Comparison of ENCODE assay signal across 8 cellular contexts in genomic region chr1:40040511-40041465, GRCh38. TPM values are rescaled to one million over a fixed set of nuclear protein-coding genes. Genes with fewer than 3 reads are reported as not detected.
DNase-seq lines count a peak whose midpoint lies in the region; ATAC-seq, FAIRE-seq and TF ChIP-seq lines count a peak whose summit lies in the region.

A gene with protein sequence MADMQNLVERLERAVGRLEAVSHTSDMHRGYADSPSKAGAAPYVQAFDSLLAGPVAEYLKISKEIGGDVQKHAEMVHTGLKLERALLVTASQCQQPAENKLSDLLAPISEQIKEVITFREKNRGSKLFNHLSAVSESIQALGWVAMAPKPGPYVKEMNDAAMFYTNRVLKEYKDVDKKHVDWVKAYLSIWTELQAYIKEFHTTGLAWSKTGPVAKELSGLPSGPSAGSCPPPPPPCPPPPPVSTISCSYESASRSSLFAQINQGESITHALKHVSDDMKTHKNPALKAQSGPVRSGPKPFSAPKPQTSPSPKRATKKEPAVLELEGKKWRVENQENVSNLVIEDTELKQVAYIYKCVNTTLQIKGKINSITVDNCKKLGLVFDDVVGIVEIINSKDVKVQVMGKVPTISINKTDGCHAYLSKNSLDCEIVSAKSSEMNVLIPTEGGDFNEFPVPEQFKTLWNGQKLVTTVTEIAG (plus strand): TSS chr1:40040729. CDS start chr1:40059347, 18,618 bp downstream.

- H3K36me3 ChIP-seq in heart right ventricle, result peaks cover 0 to 34% (median 0%) of the 10 kb centered on the region in 9 donors

- WGBS in heart right ventricle, 2 donors, result 0% methylated on average over 65 of the region's 65 CpGs

- intact Hi-C loops in heart right ventricle (cut with DNase I) (loop anchor here in 1 of 10 donors (2.0 kb wide), 1 partner anchor 18 kb away; no protein-coding TSS in a partner anchor), posterior vena cava (cut with DNase I) (no loop called here)

- H3K4me3 Mint-ChIP-seq in T-helper 1 cell treated with Interleukin-12 subunit alpha and Interleukin-12 subunit beta and Interleukin-4 antibody, amounts not matched to agents 30 μg/mL and 1 μg/mL, for 36 hours, result peak within 1 kb of the TSS; percentile 96

- DNase-seq in GM12892 (ENCODE audit: insufficient read length), result peak; percentile 91
- DNase-seq in NCI-H146 (lab: John Stamatoyannopoulos, UW), result peak; percentile 96
- peak; percentile 98 for DNase-seq in amniotic stem cell (lab: John Stamatoyannopoulos, UW)
- peak; percentile 99 to 100 for DNase-seq in heart right ventricle
- DNase-seq in posterior vena cava (ENCODE audit: low spot score), result peak; percentile 100
- peak; percentile 100 for DNase-seq in ureter (ENCODE audit: low spot score)

- peaks cover 6 to 85% (median 75%) of the 10 kb centered on the region in 9 donors for H3K4me1 ChIP-seq in heart right ventricle

- no peaks in the 10 kb centered on the region for H3K9me3 ChIP-seq in heart right ventricle

- peak; percentile 58; the same call in 1 of the 2 replicates for TF ChIP-seq POLR2A in GM12892 (IDR thresholded peaks at IDR 0.05; ENCODE audit: low read depth, low read length)

- H3K4me3 ChIP-seq in heart right ventricle, result peak within 1 kb of the TSS; percentile 64 to 99 (median 91)

- no peak for TF ChIP-seq CTCF in heart right ventricle (IDR thresholded peaks at IDR 0.05)

- H3K27me3 Mint-ChIP-seq in T-helper 1 cell treated with Interleukin-12 subunit alpha and Interleukin-12 subunit beta and Interleukin-4 antibody, amounts not matched to agents 30 μg/mL and 1 μg/mL, for 36 hours (ENCODE audit: low read depth), result no peaks in the 10 kb centered on the region

- FAIRE-seq in GM12892 (lab: Jason Lieb, UNC), result peak; percentile 97

- H3K27ac ChIP-seq in heart right ventricle, result peak within 1 kb of the TSS; percentile 97 to 100 (median 100)

- H3K27ac Mint-ChIP-seq in T-helper 1 cell treated with Interleukin-12 subunit alpha and Interleukin-12 subunit beta and Interleukin-4 antibody, amounts not matched to agents 30 μg/mL and 1 μg/mL, for 36 hours, result peak within 1 kb of the TSS; percentile 96

- no peaks in the 10 kb centered on the region for H3K9me3 Mint-ChIP-seq in T-helper 1 cell treated with Interleukin-12 subunit alpha and Interleukin-12 subunit beta and Interleukin-4 antibody, amounts not matched to agents 30 μg/mL and 1 μg/mL, for 36 hours

- H3K36me3 Mint-ChIP-seq in T-helper 1 cell treated with Interleukin-12 subunit alpha and Interleukin-12 subunit beta and Interleukin-4 antibody, amounts not matched to agents 30 μg/mL and 1 μg/mL, for 36 hours (ENCODE audit: low read depth), result peaks cover 42% of the 10 kb centered on the region

- peaks cover 54% of the 10 kb centered on the region for H3K4me1 Mint-ChIP-seq in T-helper 1 cell treated with Interleukin-12 subunit alpha and Interleukin-12 subunit beta and Interleukin-4 antibody, amounts not matched to agents 30 μg/mL and 1 μg/mL, for 36 hours (ENCODE audit: low read depth)

- H3K27me3 ChIP-seq in heart right ventricle, result no peaks in the 10 kb centered on the region

- ATAC-seq in HG02852 (IDR thresholded peaks at IDR 0.05; ENCODE audit: unreplicated experiment) (peak; percentile 79), heart right ventricle (peak; percentile 94 to 97 (median 96))

RNA-seq across cellular contexts. Expression of the gene that starts here (rescaled TPM):
- polyA plus RNA-seq in GM12892 (2012; ENCODE audit: missing spikeins), result 311 TPM
- total RNA-seq in heart right ventricle (100 to 1,000 TPM in 2 of 10 donors, 10 to 100 TPM in 8; 46.4 to 157 (median 55.8) TPM), posterior vena cava (100 to 1,000 TPM; 402 to 489 TPM), ureter (351 TPM)
- polyA plus RNA-seq in heart right ventricle, result 10 to 100 TPM; 25.2 to 93.5 TPM

Comparison
In these comparisons a context has a peak if more than half of its experiments do, and no peak if none do; other contexts are left out.
1. Peak in every context shown above with its lines: DNase-seq, ATAC-seq, H3K4me3 ChIP-seq and H3K27ac ChIP-seq.